In genomic region chr4:55358246-55358645, GRCh38 we compare ENCODE assay signal across 13 cellular contexts. TPM values are rescaled to one million over a fixed set of nuclear protein-coding genes. Genes with fewer than 3 reads are reported as not detected.
DNase-seq lines count a peak whose midpoint lies in the region; ATAC-seq and TF ChIP-seq lines count a peak whose summit lies in the region.
"Had no signal": no experiment of that assay in that cellular context is flagged by ENCODE, and none has a peak within 500 bp of the region (broad histone marks: within the 10 kb centered on the region; RNA-seq: fewer than 3 reads in every experiment).

No MANE protein-coding gene starts in this region.

- H3K9me3 ChIP-seq in OCI-LY3 (ENCODE audit: insufficient read depth, low read length): no peaks in the 10 kb centered on the region
- no peaks in the 10 kb centered on the region for H3K9me3 ChIP-seq in esophagus muscularis mucosa
- H3K9me3 ChIP-seq in subcutaneous abdominal adipose tissue (ENCODE audit: control insufficient read depth in 5 of 5, low read length in 5 of 5): no peaks in the 10 kb centered on the region

- intact Hi-C loops in esophagus muscularis mucosa (cut with DNase I): no loop called here

- TF ChIP-seq CTCF in OCI-LY3 (IDR thresholded peaks at IDR 0.05; ENCODE audit: low read depth, low read length) (no peak), esophagus muscularis mucosa (IDR thresholded peaks at IDR 0.05) (no peak)

- TF ChIP-seq EP300 in esophagus muscularis mucosa (IDR thresholded peaks at IDR 0.05): no peak

- H4K20me1 ChIP-seq in OCI-LY3 (ENCODE audit: insufficient read depth, low read length): no peaks in the 10 kb centered on the region

- H3K27ac ChIP-seq in OCI-LY3 (ENCODE audit: low read length): no peak overlapping the region
- peak overlapping the region; percentile 74 to 85 (median 80) for H3K27ac ChIP-seq in esophagus muscularis mucosa (replicated peaks in 1 of 4)
- peak overlapping the region; percentile 52 for H3K27ac ChIP-seq in subcutaneous abdominal adipose tissue (ENCODE audit: low read depth, low read length)
- H3K27ac ChIP-seq: parathyroid adenoma had no signal

- ATAC-seq in GM21619 (IDR thresholded peaks at IDR 0.05; ENCODE audit: unreplicated experiment) (peak; percentile 11), HG02981 (IDR thresholded peaks at IDR 0.05; ENCODE audit: unreplicated experiment) (no peak)

- TF ChIP-seq POLR2A in esophagus muscularis mucosa (IDR thresholded peaks at IDR 0.05; ENCODE audit: low read depth): no peak

- peak overlapping the region; percentile 36 for H3K4me2 ChIP-seq in OCI-LY3 (ENCODE audit: low read length)

- no peaks in the 10 kb centered on the region for H3K27me3 ChIP-seq in OCI-LY3 (ENCODE audit: low read depth, low read length)
- no peaks in the 10 kb centered on the region for H3K27me3 ChIP-seq in esophagus muscularis mucosa
- no peaks in the 10 kb centered on the region for H3K27me3 ChIP-seq in subcutaneous abdominal adipose tissue (ENCODE audit: control insufficient read depth in 5 of 5, insufficient read depth in 4 of 5, low read length in 5 of 5)

- H3K4me3 ChIP-seq in OCI-LY3 (ENCODE audit: low read length) (no peak overlapping the region), esophagus muscularis mucosa (no peak overlapping the region), subcutaneous abdominal adipose tissue (ENCODE audit: low read depth in 1 of 5, low read length in 5 of 5) (no peak overlapping the region)

- no peak overlapping the region for H2AFZ ChIP-seq in OCI-LY3 (ENCODE audit: low read depth, low read length)
- H2AFZ ChIP-seq: parathyroid adenoma had no signal

- H3K4me1 ChIP-seq in OCI-LY3 (ENCODE audit: low read length): peaks cover 13% of the 10 kb centered on the region
- peaks cover 24 to 37% (median 30%) of the 10 kb centered on the region in 4 donors for H3K4me1 ChIP-seq in esophagus muscularis mucosa
- peaks cover 3 to 25% (median 19%) of the 10 kb centered on the region in 5 donors for H3K4me1 ChIP-seq in subcutaneous abdominal adipose tissue (ENCODE audit: control insufficient read depth in 5 of 5, insufficient read depth in 5 of 5, low read length in 5 of 5)
- H3K4me1 ChIP-seq: parathyroid adenoma had no signal

- H3K9ac ChIP-seq in OCI-LY3 (ENCODE audit: low read length) (no peak overlapping the region), subcutaneous abdominal adipose tissue (ENCODE audit: low read length in 5 of 5) (no peak overlapping the region)
- H3K9ac ChIP-seq: parathyroid adenoma had no signal

- WGBS in esophagus muscularis mucosa: 100% methylated on average over 2 of the region's 2 CpGs

- H3K36me3 ChIP-seq in OCI-LY3 (replicated peaks; ENCODE audit: low read depth, low read length) (no peaks in the 10 kb centered on the region), esophagus muscularis mucosa (peaks cover 0 to 8% (median 4%) of the 10 kb centered on the region in 4 donors), subcutaneous abdominal adipose tissue (ENCODE audit: control insufficient read depth in 5 of 5, insufficient read depth in 5 of 5, low read length in 5 of 5) (peaks cover 0 to 3% (median 0%) of the 10 kb centered on the region in 5 donors)

- DNase-seq in esophagus muscularis mucosa (ENCODE audit: extremely low spot score): no peak
- DNase-seq in stimulated activated CD4-positive, alpha-beta T cell treated with anti-CD3 and anti-CD28 coated beads, Interleukin-4, amount 100 ng/mL, for 24 hours: no peak
- no peak for DNase-seq in CD1c-positive myeloid dendritic cell (ENCODE audit: extremely low spot score)
- DNase-seq: H7; immature natural killer cell; NCI-H1092; NCI-H2171 treated with DMSO at 0.1 percent for 48 hours; stimulated activated CD8-positive, alpha-beta memory T cell treated with anti-CD3 and anti-CD28 coated beads, Interleukin-4, amount 100 ng/mL, for 48 hours had no signal

- H3K79me2 ChIP-seq in OCI-LY3 (ENCODE audit: low read length): no peaks in the 10 kb centered on the region
- H3K79me2 ChIP-seq: parathyroid adenoma had no signal

RNA-seq across cellular contexts. Expression of gene SRD5A3, which starts 12.2 kb away (rescaled TPM):
- total RNA-seq in esophagus muscularis mucosa: 1 to 10 TPM; 3.0 to 7.9 (median 5.2) TPM

RNA-seq across cellular contexts. Expression of gene TMEM165, which starts 37.5 kb away (rescaled TPM):
- total RNA-seq in esophagus muscularis mucosa: 100 to 1,000 TPM; 133 to 193 (median 168) TPM
